ENCODE assay signal across 8 cellular contexts in genomic region chr6:20202070-20202658, GRCh38.
A peak's percentile ranks its signal among the peaks of the same experiment; 100 is the strongest.
DNase-seq lines count a peak whose midpoint lies in the region; ATAC-seq and TF ChIP-seq lines count a peak whose summit lies in the region.

No MANE protein-coding gene starts in this region.

- peak; percentile 34 for DNase-seq in EL
- DNase-seq in GM20000 (ENCODE audit: low spot score): peak; percentile 78
- DNase-seq in SKM-1 (lab: John Stamatoyannopoulos, UW; ENCODE audit: unreplicated experiment): peak; percentile 89
- DNase-seq in kidney glomerular epithelial cell (lab: John Stamatoyannopoulos, UW): peak; percentile 75
- DNase-seq in T1000 (lab: John Stamatoyannopoulos, UW): no peak
- no peak for DNase-seq in NCI-H1048 (lab: John Stamatoyannopoulos, UW)
- no peak for DNase-seq in DMS 273 treated with DMSO at 0.1 percent for 48 hours (lab: John Stamatoyannopoulos, UW)

- no peak for TF ChIP-seq CTCF in GM20000 (IDR thresholded peaks at IDR 0.05; ENCODE audit: extremely low read depth, missing control alignments)

- ATAC-seq in HG03460 (IDR thresholded peaks at IDR 0.05; ENCODE audit: unreplicated experiment): peak; percentile 86

Comparison
In these comparisons a context has a peak if more than half of its experiments do, and no peak if none do; other contexts are left out.
1. DNase-seq: peak in EL (single experiment), GM20000 (single experiment), SKM-1 (single experiment) and kidney glomerular epithelial cell (single experiment); none in T1000 (single experiment), NCI-H1048 (single experiment) and DMS 273 treated with DMSO at 0.1 percent for 48 hours (single experiment).